1 cellular context compared by ENCODE assay signal in genomic region chr1:9589144-9589718, GRCh38.
TF ChIP-seq lines count a peak whose summit lies in the region.

No MANE protein-coding gene starts in this region.

TF ChIP-seq in H1, 55 proteins besides CTCF, POLR2A, EP300 and RAD21:
- TF ChIP-seq CBX8 (IDR thresholded peaks at IDR 0.05; ENCODE audit: borderline replicate concordance, low read depth, low read length) (no peak), PHF8 (conservative IDR thresholded peaks at IDR 0.05; ENCODE audit: low read depth, low read length) (0 out of 2 replicates have a peak, but pooled peaks have one; percentile 14), KDM4A (IDR thresholded peaks at IDR 0.05; ENCODE audit: low read depth, low read length, severe bottlenecking) (peak; percentile 60), TAF1 (IDR thresholded peaks at IDR 0.05; ENCODE audit: low read depth, low read length) (peak; percentile 24; the same call in 1 of the 2 replicates)
